Comparison of ENCODE assay signal across 1 cellular context in genomic region chr17:76256430-76257050, GRCh38.
TF ChIP-seq lines count a peak whose summit lies in the region.

No MANE protein-coding gene starts in this region.

TF ChIP-seq in HepG2, 621 proteins besides CTCF, POLR2A, EP300 and RAD21:
- TF ChIP-seq POLR2AphosphoS5 (IDR thresholded peaks at IDR 0.05; ENCODE audit: low read depth, low read length) = 0 out of 2 replicates have a peak, but pooled peaks have one; percentile 37
- TF ChIP-seq ZMYM4 (CRISPR knock-in tag; IDR thresholded peaks at IDR 0.05) = 0 out of 2 replicates have a peak, but pooled peaks have one; percentile 50
- TF ChIP-seq DRAP1 (CRISPR knock-in tag; IDR thresholded peaks at IDR 0.05) = peak; percentile 65; the same call in 1 of the 2 replicates
- peak; percentile 58; the same call in 1 of the 2 replicates for TF ChIP-seq ZC3H4 (CRISPR knock-in tag; IDR thresholded peaks at IDR 0.05; ENCODE audit: borderline replicate concordance)
- TF ChIP-seq NFYB (CRISPR knock-in tag; IDR thresholded peaks at IDR 0.05) = peak; percentile 77
- TF ChIP-seq NFYC (CRISPR knock-in tag; IDR thresholded peaks at IDR 0.05) = peak; percentile 81
- TF ChIP-seq ZBTB33 (CRISPR knock-in tag; IDR thresholded peaks at IDR 0.05) = 0 out of 2 replicates have a peak, but pooled peaks have one; percentile 37
